21 cellular contexts compared by ENCODE assay signal in the genomic region with DNA sequence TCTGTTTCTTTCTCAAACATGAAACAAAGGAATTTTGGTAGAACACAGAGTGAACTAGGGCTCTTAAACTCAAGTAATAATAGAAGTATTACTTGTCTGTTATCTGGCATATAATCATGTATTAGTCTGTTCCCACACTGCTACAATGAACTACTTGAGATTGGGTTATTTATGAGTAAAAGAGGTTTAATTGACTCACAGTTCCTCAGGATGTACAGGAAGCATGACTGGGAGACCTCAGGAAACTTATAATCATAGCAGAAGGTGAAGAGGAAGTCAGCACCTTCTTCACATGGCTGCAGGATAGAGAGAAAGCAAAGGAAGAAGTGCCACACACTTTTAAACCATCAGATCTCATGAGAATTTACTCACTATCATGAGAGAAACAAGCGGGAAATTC.
"Had no signal": no experiment of that assay in that cellular context is flagged by ENCODE, and none has a peak within 500 bp of the region (broad histone marks: within the 10 kb centered on the region; RNA-seq: fewer than 3 reads in every experiment).

No MANE protein-coding gene starts in this region.

- H3K36me3 ChIP-seq: cardiac muscle cell, lower lobe of right lung, sigmoid colon, tibial artery had no signal

- H3K4me1 ChIP-seq: foreskin keratinocyte, sigmoid colon, tibial artery had no signal

- DNase-seq: activated CD4-positive, alpha-beta T cell treated with anti-CD3 and anti-CD28 coated beads, Interleukin-2, amount 50 U/mL, for 48 hours; activated CD8-positive, alpha-beta memory T cell treated with anti-CD3 and anti-CD28 coated beads, Interleukin-2, amount 50 U/mL, for 4 hours; amygdala; foreskin keratinocyte; glutamatergic neuron; hypothalamus; lower lobe of right lung; nephron progenitor cell; occipital lobe; posterior cingulate gyrus; Right ventricle myocardium superior; sigmoid colon; stimulated activated naive CD4-positive, alpha-beta T cell; substantia nigra; T1000; tibial artery had no signal

- H3K27ac Mint-ChIP-seq: activated T-helper 2 cell treated with anti-CD3 and anti-CD28 coated beads, Interferon-gamma antibody, Interleukin-2, Interleukin-4, amounts not matched to agents 10 μg/mL and 5 μg/mL and 100 μg/mL, durations not matched to agents 14 hours and 24 hours and 36 hours; nephron progenitor cell had no signal

- H3K4me3 Mint-ChIP-seq: nephron progenitor cell had no signal

- H3K27me3 ChIP-seq: cardiac muscle cell, foreskin keratinocyte, sigmoid colon, tibial artery had no signal

- H3K27ac ChIP-seq: cardiac muscle cell, epithelial cell of prostate, foreskin keratinocyte, lower lobe of right lung, sigmoid colon, tibial artery had no signal

- ATAC-seq: foreskin keratinocyte, lower lobe of right lung had no signal

- H3K4me3 ChIP-seq: cardiac muscle cell, lower lobe of right lung, sigmoid colon, tibial artery had no signal

- FAIRE-seq: keratinocyte, urothelium cell line had no signal
